24 cellular contexts compared by ENCODE assay signal in the genomic region with DNA sequence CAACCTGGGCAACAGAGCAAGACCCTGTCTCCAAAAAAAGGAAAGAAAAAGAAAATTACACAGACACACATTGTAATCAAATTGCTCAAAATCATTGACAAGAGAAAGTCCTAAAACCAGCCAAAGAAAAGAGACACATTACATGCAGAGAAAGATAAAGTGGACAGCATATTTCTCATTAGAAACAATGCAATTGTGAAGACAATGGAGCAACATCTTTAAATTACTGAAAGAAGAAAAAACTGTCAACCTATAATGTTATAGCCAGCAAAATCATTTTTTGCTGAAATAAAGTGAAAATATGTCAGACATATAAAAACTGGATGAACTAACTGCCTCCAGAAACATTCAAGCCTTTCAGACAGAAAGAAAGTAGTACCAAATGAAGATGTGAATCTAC.
"Had no signal": no experiment of that assay in that cellular context is flagged by ENCODE, and none has a peak within 500 bp of the region (broad histone marks: within the 10 kb centered on the region; RNA-seq: fewer than 3 reads in every experiment).

No MANE protein-coding gene starts in this region.

- H3K27me3 ChIP-seq: dorsolateral prefrontal cortex, esophagus muscularis mucosa, foreskin keratinocyte, gastrocnemius medialis, heart right ventricle, left lung had no signal

- H3K4me3 ChIP-seq: coronary artery, dorsolateral prefrontal cortex, esophagus muscularis mucosa, gastrocnemius medialis, heart right ventricle, left lung, lower lobe of right lung, mucosa of descending colon had no signal

- H3K27ac Mint-ChIP-seq: mesothelial cell of epicardium; naive B cell; naive thymus-derived CD8-positive, alpha-beta T cell had no signal

- H3K4me3 Mint-ChIP-seq: mesothelial cell of epicardium; naive B cell; naive thymus-derived CD8-positive, alpha-beta T cell had no signal

- DNase-seq: dermis blood vessel endothelial cell; dorsolateral prefrontal cortex; effector CD4-positive, alpha-beta T cell; effector memory CD4-positive, alpha-beta T cell; foreskin keratinocyte; gastrocnemius medialis; glutamatergic neuron; head of caudate nucleus; heart right ventricle; hippocampal formation; left cardiac atrium; left lung; left ventricle myocardium superior; lower lobe of right lung; mesenchymal stem cell; mucosa of descending colon; naive B cell; naive thymus-derived CD8-positive, alpha-beta T cell had no signal

- H3K4me1 ChIP-seq: esophagus muscularis mucosa, foreskin keratinocyte, gastrocnemius medialis, heart right ventricle, left lung, lower lobe of right lung had no signal

- H3K9me3 ChIP-seq: gastrocnemius medialis, mucosa of descending colon had no signal

- H3K36me3 ChIP-seq: esophagus muscularis mucosa, gastrocnemius medialis, heart right ventricle, left lung, lower lobe of right lung had no signal

- ATAC-seq: foreskin keratinocyte; gastrocnemius medialis; heart right ventricle; left cardiac atrium; left lung; left ventricle myocardium superior; lower lobe of right lung; mucosa of descending colon; naive thymus-derived CD8-positive, alpha-beta T cell had no signal

- FAIRE-seq: endothelial cell of umbilical vein, islet of Langerhans, keratinocyte had no signal

- H3K4me1 Mint-ChIP-seq: mesothelial cell of epicardium; naive B cell; naive thymus-derived CD8-positive, alpha-beta T cell had no signal

- H3K27me3 Mint-ChIP-seq: naive B cell; naive thymus-derived CD8-positive, alpha-beta T cell had no signal

- H3K27ac ChIP-seq: coronary artery, dorsolateral prefrontal cortex, esophagus muscularis mucosa, foreskin keratinocyte, gastrocnemius medialis, heart right ventricle, left lung, lower lobe of right lung had no signal
